ENCODE assay signal across 8 cellular contexts in genomic region chr2:169798397-169798717, GRCh38. TPM values are rescaled to one million over a fixed set of nuclear protein-coding genes. Genes with fewer than 3 reads are reported as not detected.
DNase-seq lines count a peak whose midpoint lies in the region; ATAC-seq and TF ChIP-seq lines count a peak whose summit lies in the region.

No MANE protein-coding gene starts in this region.

- peak overlapping the region; percentile 86 for H3K4me3 ChIP-seq in GM12865 (ENCODE audit: low read depth, low read length)
- peak overlapping the region; percentile 84 for H3K4me3 ChIP-seq in PC-3 (ENCODE audit: low read length)
- H3K4me3 ChIP-seq in esophagus (ENCODE audit: low read depth in 1 of 2, low read length in 2 of 2) = peak overlapping the region; percentile 76 to 96

- TF ChIP-seq CTCF in GM12865 (IDR thresholded peaks at IDR 0.05; ENCODE audit: insufficient read depth, low read depth, low read length, missing control alignments) = no peak
- no peak for TF ChIP-seq CTCF in PC-3 (conservative IDR thresholded peaks at IDR 0.05; ENCODE audit: low read depth, low read length)
- no peak for TF ChIP-seq CTCF in progenitor cell of endocrine pancreas (IDR thresholded peaks at IDR 0.05; ENCODE audit: unreplicated experiment)

- H3K4me2 ChIP-seq in PC-3 (ENCODE audit: low read length) = peak overlapping the region; percentile 87

- ATAC-seq in PC-3 = no peak
- no peak for ATAC-seq in HG02970 (IDR thresholded peaks at IDR 0.05; ENCODE audit: low FRiP score, unreplicated experiment)
- ATAC-seq in GM18505 (IDR thresholded peaks at IDR 0.05; ENCODE audit: unreplicated experiment) = no peak

- BruUV-seq in PC-3 (replicated peaks; lab: Mats Ljungman, UMichigan) = TSS peak; percentile 97

- 4 to 10% methylated on average over 4 of the region's 4 CpGs for WGBS in esophagus, 2 donors

- peak overlapping the region; percentile 95 for H3K9ac ChIP-seq in PC-3 (ENCODE audit: low read length)

- H3K27me3 ChIP-seq in PC-3 (ENCODE audit: low read length) = no peaks in the 10 kb centered on the region
- no peaks in the 10 kb centered on the region for H3K27me3 ChIP-seq in esophagus (ENCODE audit: control insufficient read depth in 1 of 2, insufficient read depth in 2 of 2, low read length in 2 of 2)

- DNase-seq in GM12865 (ENCODE audit: low read depth) (no peak), PC-3 (no peak), progenitor cell of endocrine pancreas (ENCODE audit: low spot score, unreplicated experiment) (no peak), NCI-H774 (lab: John Stamatoyannopoulos, UW) (no peak), DMS153 (lab: John Stamatoyannopoulos, UW) (no peak)

- peaks cover 5% of the 10 kb centered on the region for H3K36me3 Mint-ChIP-seq in progenitor cell of endocrine pancreas (ENCODE audit: insufficient read depth)

- H3K36me3 ChIP-seq in PC-3 (ENCODE audit: low read depth, low read length) (peaks cover 21% of the 10 kb centered on the region), esophagus (ENCODE audit: control insufficient read depth in 2 of 2, insufficient read depth in 2 of 2, low read length in 1 of 2) (peaks cover 0 to 3% of the 10 kb centered on the region in 2 donors)

- intact Hi-C loops in PC-3 (cut with micrococcal nuclease) = no loop called here

- peaks cover 11% of the 10 kb centered on the region for H3K4me1 Mint-ChIP-seq in progenitor cell of endocrine pancreas (ENCODE audit: low read depth)

- no peak for TF ChIP-seq POLR2A in GM18505 (IDR thresholded peaks at IDR 0.05; ENCODE audit: borderline replicate concordance, extremely low read depth, insufficient read depth, insufficient read length)

- peaks cover 46% of the 10 kb centered on the region for H3K79me2 ChIP-seq in PC-3 (ENCODE audit: low read length)

- H3K4me3 Mint-ChIP-seq in progenitor cell of endocrine pancreas (ENCODE audit: low read depth) = peak overlapping the region; percentile 87

- H3K27ac Mint-ChIP-seq in progenitor cell of endocrine pancreas = peak overlapping the region; percentile 92

- no peaks in the 10 kb centered on the region for H3K9me2 ChIP-seq in PC-3 (replicated peaks; ENCODE audit: low read length)

- H3K27ac ChIP-seq in PC-3 (ENCODE audit: low read length) (no peak overlapping the region), esophagus (ENCODE audit: low read depth in 2 of 2, low read length in 1 of 2) (peak overlapping the region; percentile 78 to 85)

- H3K9me3 ChIP-seq in PC-3 (ENCODE audit: low read length) (no peaks in the 10 kb centered on the region), esophagus (ENCODE audit: control insufficient read depth in 2 of 2, insufficient read depth in 1 of 2, low read depth in 1 of 2, low read length in 1 of 2) (no peaks in the 10 kb centered on the region)

- peak overlapping the region; percentile 90 for H2AFZ ChIP-seq in PC-3 (ENCODE audit: low read length)

- CTCF ChIA-PET in PC-3 (lab: Charles Lee) = no interaction called here

- POLR2A ChIA-PET in PC-3 (lab: Charles Lee; ENCODE audit: unreplicated experiment) = interaction anchor here (0.7 to 1.0 kb wide), 2 partner anchors 29 to 84 kb away, joined by 3 read pairs; partner anchors contain the start of gene UBR3

- no peaks in the 10 kb centered on the region for H3K27me3 Mint-ChIP-seq in progenitor cell of endocrine pancreas

- no peaks in the 10 kb centered on the region for H3K9me3 Mint-ChIP-seq in progenitor cell of endocrine pancreas (ENCODE audit: low read depth)

- H3F3A ChIP-seq in PC-3 (ENCODE audit: low read length, unreplicated experiment) = no peaks in the 10 kb centered on the region

- H4K20me1 ChIP-seq in PC-3 (ENCODE audit: low read length) = no peaks in the 10 kb centered on the region

- peaks cover 17% of the 10 kb centered on the region for H3K4me1 ChIP-seq in PC-3 (ENCODE audit: insufficient read depth, low read length)
- H3K4me1 ChIP-seq in esophagus (ENCODE audit: control insufficient read depth in 2 of 2, insufficient read depth in 2 of 2, low read length in 1 of 2) = no peaks in the 10 kb centered on the region

RNA-seq across cellular contexts. Expression of gene SSB, which starts 0.3 kb away (rescaled TPM):
- total RNA-seq in PC-3 (2014; rRNA removed) = 108 and 109 TPM in 2 replicates
- 10 to 100 TPM; 33.8 to 56.9 TPM for polyA plus RNA-seq in esophagus
- 139 and 141 TPM in 2 replicates for total RNA-seq in progenitor cell of endocrine pancreas

RNA-seq across cellular contexts. Expression of gene METTL5, which starts 26.3 kb away (rescaled TPM):
- total RNA-seq in PC-3 (2014; rRNA removed) = 61.1 and 62.0 TPM in 2 replicates
- 10 to 100 TPM; 40.6 to 45.2 TPM for polyA plus RNA-seq in esophagus
- total RNA-seq in progenitor cell of endocrine pancreas = 42.3 and 43.3 TPM in 2 replicates

RNA-seq across cellular contexts. Expression of gene UBR3, which starts 28.9 kb away (rescaled TPM):
- total RNA-seq in PC-3 (2014; rRNA removed) (29.3 and 30.9 TPM in 2 replicates), progenitor cell of endocrine pancreas (36.9 and 41.5 TPM in 2 replicates)
- 1 to 10 TPM; 9.8 TPM for polyA plus RNA-seq in esophagus
